ENCODE assay signal across 1 cellular context in the genomic region with DNA sequence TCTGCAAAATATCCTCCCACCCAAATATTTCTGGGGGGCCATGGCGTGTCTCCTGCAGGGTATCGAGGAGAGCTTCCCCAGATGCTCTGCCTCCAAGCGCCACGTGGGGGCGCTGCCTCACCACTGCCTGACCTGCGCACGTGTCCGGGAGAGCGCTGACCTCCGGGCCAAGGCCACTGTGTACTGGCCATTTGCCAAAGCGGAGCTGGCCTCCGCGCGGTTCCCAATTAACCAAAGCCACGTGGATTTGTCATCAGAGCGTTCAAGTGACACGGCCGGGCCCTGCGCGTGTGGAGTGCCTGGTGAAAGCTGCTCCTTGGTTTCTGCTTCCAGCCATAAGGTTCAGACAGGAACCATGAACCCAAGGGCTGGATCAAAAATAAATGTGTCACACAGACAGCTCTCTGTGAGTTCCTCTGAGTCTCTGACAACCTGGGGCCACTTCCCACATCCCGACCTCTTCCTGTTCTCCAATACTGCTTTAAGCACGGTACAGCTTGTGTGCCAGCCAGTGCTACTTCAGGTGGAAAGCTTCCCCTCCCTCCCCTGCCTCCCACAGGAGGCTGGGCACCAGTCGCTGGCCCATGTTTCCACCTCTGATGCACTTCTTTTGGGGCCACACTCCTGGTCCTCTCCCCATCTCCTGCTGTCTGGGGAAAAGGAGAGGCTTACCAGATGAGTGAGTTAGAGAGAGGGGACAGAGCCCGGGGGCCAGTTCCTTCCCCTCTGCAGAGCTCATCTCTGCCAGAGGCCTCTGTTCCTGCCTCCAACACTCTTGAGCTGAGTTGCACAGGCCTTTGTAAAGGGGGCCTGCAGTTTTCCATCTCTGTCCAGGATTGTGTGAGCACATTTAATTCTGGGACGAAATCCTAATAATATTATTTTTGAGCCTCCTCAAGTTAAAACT.
TF ChIP-seq lines count a peak whose summit lies in the region.

No MANE protein-coding gene starts in this region.

TF ChIP-seq in HepG2, 621 proteins besides CTCF, POLR2A, EP300 and RAD21 (continued from another document and continues in another):
- TF ChIP-seq ZNF720 (CRISPR knock-in tag; IDR thresholded peaks at IDR 0.05) (no peak), PCBP1 (IDR thresholded peaks at IDR 0.05; ENCODE audit: borderline replicate concordance, low read depth, low read length) (no peak), ATF3 (CRISPR knock-in tag; IDR thresholded peaks at IDR 0.05) (no peak), ZNF17 (CRISPR knock-in tag; IDR thresholded peaks at IDR 0.05) (no peak), ZNF350 (CRISPR knock-in tag; IDR thresholded peaks at IDR 0.05; ENCODE audit: borderline replicate concordance, low read depth) (peak; percentile 77; the same call in 1 of the 2 replicates), PAX8 (CRISPR knock-in tag; IDR thresholded peaks at IDR 0.05; ENCODE audit: borderline replicate concordance) (no peak), CERS6 (CRISPR knock-in tag; IDR thresholded peaks at IDR 0.05) (no peak), ZNF510 (CRISPR knock-in tag; IDR thresholded peaks at IDR 0.05; ENCODE audit: low read depth) (no peak), PLRG1 (conservative IDR thresholded peaks at IDR 0.05) (no peak), ZFP36 (IDR thresholded peaks at IDR 0.05; ENCODE audit: borderline replicate concordance, low read depth, low read length, partially characterized antibody) (no peak), POLR2G (IDR thresholded peaks at IDR 0.05; ENCODE audit: low read depth, low read length) (no peak), DNMT1 (CRISPR knock-in tag; IDR thresholded peaks at IDR 0.05) (no peak), CBFB (CRISPR knock-in tag; IDR thresholded peaks at IDR 0.05) (peak; percentile 76; the same call in 1 of the 2 replicates), ZNF777 (CRISPR knock-in tag; IDR thresholded peaks at IDR 0.05) (0 out of 2 replicates have a peak, but pooled peaks have one; percentile 37), ZNF10 (CRISPR knock-in tag; IDR thresholded peaks at IDR 0.05; ENCODE audit: borderline replicate concordance, low read depth) (no peak), MAZ (IDR thresholded peaks at IDR 0.05; ENCODE audit: borderline replicate concordance, low read depth, low read length) (no peak), MAZ (CRISPR knock-in tag; IDR thresholded peaks at IDR 0.05; ENCODE audit: low read depth) (peak; percentile 51; the same call in 1 of the 2 replicates), NCOA2 (CRISPR knock-in tag; IDR thresholded peaks at IDR 0.05) (peak; percentile 58; the same call in 1 of the 2 replicates), ZGPAT (CRISPR knock-in tag; IDR thresholded peaks at IDR 0.05) (peak; percentile 83; the same call in 1 of the 2 replicates), FOXA1 (IDR thresholded peaks at IDR 0.05) (no peak), FOXA1 (CRISPR knock-in tag; IDR thresholded peaks at IDR 0.05) (peak; percentile 74), ZFP36L1 (CRISPR knock-in tag; IDR thresholded peaks at IDR 0.05) (0 out of 2 replicates have a peak, but pooled peaks have one; percentile 59), SNRNP70 (IDR thresholded peaks at IDR 0.05; ENCODE audit: low read depth, low read length) (no peak), HCFC1 (IDR thresholded peaks at IDR 0.05; ENCODE audit: low read depth, low read length) (no peak), TOE1 (CRISPR knock-in tag; IDR thresholded peaks at IDR 0.05) (no peak), MED13 (CRISPR knock-in tag; IDR thresholded peaks at IDR 0.05) (no peak), GABPB1 (CRISPR knock-in tag; IDR thresholded peaks at IDR 0.05) (peak; percentile 83), ZNF280D (CRISPR knock-in tag; IDR thresholded peaks at IDR 0.05) (0 out of 2 replicates have a peak, but pooled peaks have one; percentile 55), NKX3-1 (CRISPR knock-in tag; IDR thresholded peaks at IDR 0.05) (no peak), CEBPZ (IDR thresholded peaks at IDR 0.05; ENCODE audit: low read length) (no peak), ZNF646 (CRISPR knock-in tag; IDR thresholded peaks at IDR 0.05) (no peak)
- TF ChIP-seq, protein P1, sequence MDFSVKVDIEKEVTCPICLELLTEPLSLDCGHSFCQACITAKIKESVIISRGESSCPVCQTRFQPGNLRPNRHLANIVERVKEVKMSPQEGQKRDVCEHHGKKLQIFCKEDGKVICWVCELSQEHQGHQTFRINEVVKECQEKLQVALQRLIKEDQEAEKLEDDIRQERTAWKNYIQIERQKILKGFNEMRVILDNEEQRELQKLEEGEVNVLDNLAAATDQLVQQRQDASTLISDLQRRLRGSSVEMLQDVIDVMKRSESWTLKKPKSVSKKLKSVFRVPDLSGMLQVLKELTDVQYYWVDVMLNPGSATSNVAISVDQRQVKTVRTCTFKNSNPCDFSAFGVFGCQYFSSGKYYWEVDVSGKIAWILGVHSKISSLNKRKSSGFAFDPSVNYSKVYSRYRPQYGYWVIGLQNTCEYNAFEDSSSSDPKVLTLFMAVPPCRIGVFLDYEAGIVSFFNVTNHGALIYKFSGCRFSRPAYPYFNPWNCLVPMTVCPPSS (IDR thresholded peaks at IDR 0.05) = no peak
- TF ChIP-seq, protein P2, sequence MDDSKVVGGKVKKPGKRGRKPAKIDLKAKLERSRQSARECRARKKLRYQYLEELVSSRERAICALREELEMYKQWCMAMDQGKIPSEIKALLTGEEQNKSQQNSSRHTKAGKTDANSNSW (CRISPR knock-in tag; IDR thresholded peaks at IDR 0.05; ENCODE audit: borderline replicate concordance) = no peak
- TF ChIP-seq, protein P3, sequence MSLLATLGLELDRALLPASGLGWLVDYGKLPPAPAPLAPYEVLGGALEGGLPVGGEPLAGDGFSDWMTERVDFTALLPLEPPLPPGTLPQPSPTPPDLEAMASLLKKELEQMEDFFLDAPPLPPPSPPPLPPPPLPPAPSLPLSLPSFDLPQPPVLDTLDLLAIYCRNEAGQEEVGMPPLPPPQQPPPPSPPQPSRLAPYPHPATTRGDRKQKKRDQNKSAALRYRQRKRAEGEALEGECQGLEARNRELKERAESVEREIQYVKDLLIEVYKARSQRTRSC (CRISPR knock-in tag; IDR thresholded peaks at IDR 0.05; ENCODE audit: low read depth) = no peak
